7 cellular contexts compared by ENCODE assay signal in the genomic region with DNA sequence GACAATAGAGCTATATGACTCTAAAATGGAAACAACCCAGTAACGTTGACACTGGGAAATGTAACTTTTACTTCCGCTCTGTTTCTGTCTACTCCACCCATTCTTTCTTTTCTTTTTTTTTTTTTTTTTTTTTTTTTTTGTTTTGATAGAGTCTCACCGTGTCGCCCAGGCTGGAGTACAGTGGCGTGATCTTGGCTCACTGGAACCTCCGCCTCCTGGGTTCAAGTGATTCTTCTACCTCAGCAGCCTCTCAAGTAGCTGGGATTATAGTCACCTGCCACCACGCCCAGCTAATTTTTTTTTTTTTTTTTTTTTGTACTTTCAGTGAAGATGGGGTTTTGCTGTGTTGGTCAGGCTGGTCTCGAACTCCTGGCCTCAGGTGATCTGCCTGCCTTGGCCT. TPM values are rescaled to one million over a fixed set of nuclear protein-coding genes. Genes with fewer than 3 reads are reported as not detected.
"Had no signal": no experiment of that assay in that cellular context is flagged by ENCODE, and none has a peak within 500 bp of the region (broad histone marks: within the 10 kb centered on the region; RNA-seq: fewer than 3 reads in every experiment).

No MANE protein-coding gene starts in this region.

RNA-seq across cellular contexts. Expression of a gene that starts 14.0 kb away (rescaled TPM):
- total RNA-seq: cerebellum, fibroblast of lung, left ventricle myocardium superior, SJCRH30 had no signal
- polyA plus RNA-seq: fibroblast of lung, neural cell had no signal

RNA-seq across cellular contexts. Expression of a gene that starts 35.5 kb away (rescaled TPM):
- total RNA-seq: cerebellum, fibroblast of lung, left ventricle myocardium superior, omental fat pad, right atrium auricular region, SJCRH30 had no signal
- polyA plus RNA-seq: fibroblast of lung, neural cell had no signal
